Comparison of ENCODE assay signal across 13 cellular contexts in genomic region chr10:58756126-58756525, GRCh38.
DNase-seq lines count a peak whose midpoint lies in the region; ATAC-seq, FAIRE-seq and TF ChIP-seq lines count a peak whose summit lies in the region.
"Had no signal": no experiment of that assay in that cellular context is flagged by ENCODE, and none has a peak within 500 bp of the region (broad histone marks: within the 10 kb centered on the region; RNA-seq: fewer than 3 reads in every experiment).

No MANE protein-coding gene starts in this region.

- H3K27ac Mint-ChIP-seq in stimulated activated effector memory CD8-positive, alpha-beta T cell treated with anti-CD3 and anti-CD28 coated beads, Interleukin-12 subunit alpha, Interleukin-12 subunit beta, amount 100 ng/mL, for 72 hours = no peak overlapping the region
- H3K27ac Mint-ChIP-seq: activated CD4-positive, alpha-beta memory T cell treated with anti-CD3 and anti-CD28 coated beads for 36 hours had no signal

- H3K27me3 ChIP-seq in ascending aorta = no peaks in the 10 kb centered on the region
- H3K27me3 ChIP-seq: spleen, thyroid gland had no signal

- FAIRE-seq in kidney (lab: Jason Lieb, UNC) = no peak

- H3K4me3 Mint-ChIP-seq in stimulated activated effector memory CD8-positive, alpha-beta T cell treated with anti-CD3 and anti-CD28 coated beads, Interleukin-12 subunit alpha, Interleukin-12 subunit beta, amount 100 ng/mL, for 72 hours = peak overlapping the region; percentile 7
- H3K4me3 Mint-ChIP-seq: activated CD4-positive, alpha-beta memory T cell treated with anti-CD3 and anti-CD28 coated beads for 36 hours had no signal

- peaks cover 6% of the 10 kb centered on the region for H3K4me1 Mint-ChIP-seq in stimulated activated effector memory CD8-positive, alpha-beta T cell treated with anti-CD3 and anti-CD28 coated beads, Interleukin-12 subunit alpha, Interleukin-12 subunit beta, amount 100 ng/mL, for 72 hours

- ATAC-seq in GM18868 (IDR thresholded peaks at IDR 0.05; ENCODE audit: unreplicated experiment) (peak; percentile 8), HG03460 (IDR thresholded peaks at IDR 0.05; ENCODE audit: unreplicated experiment) (no peak), GM18909 (IDR thresholded peaks at IDR 0.05; ENCODE audit: poor library complexity, unreplicated experiment) (no peak)
- ATAC-seq in stimulated activated effector memory CD8-positive, alpha-beta T cell treated with anti-CD3 and anti-CD28 coated beads, Interleukin-12 subunit alpha, Interleukin-12 subunit beta, amount 100 ng/mL, for 72 hours = no peak

- H3K9me3 ChIP-seq in ascending aorta (no peaks in the 10 kb centered on the region), kidney (ENCODE audit: control insufficient read depth in 1 of 2, low read length in 2 of 2) (no peaks in the 10 kb centered on the region)
- H3K9me3 ChIP-seq: spleen, thyroid gland had no signal

- TF ChIP-seq CTCF in ascending aorta (IDR thresholded peaks at IDR 0.05) (no peak), kidney (IDR thresholded peaks at IDR 0.05; ENCODE audit: borderline replicate concordance, extremely low read depth, insufficient read depth) (no peak)

- H3K36me3 Mint-ChIP-seq in stimulated activated effector memory CD8-positive, alpha-beta T cell treated with anti-CD3 and anti-CD28 coated beads, Interleukin-12 subunit alpha, Interleukin-12 subunit beta, amount 100 ng/mL, for 72 hours = no peaks in the 10 kb centered on the region
- H3K36me3 Mint-ChIP-seq: activated CD4-positive, alpha-beta memory T cell treated with anti-CD3 and anti-CD28 coated beads for 36 hours had no signal

- no peak for DNase-seq in ascending aorta (ENCODE audit: low spot score in 2 of 2)
- DNase-seq in kidney = no peak
- no peak for DNase-seq in stimulated activated effector memory CD8-positive, alpha-beta T cell treated with anti-CD3 and anti-CD28 coated beads, Interleukin-12 subunit alpha, Interleukin-12 subunit beta, amount 100 ng/mL, for 72 hours (ENCODE audit: low spot score in 2 of 2)
- no peak for DNase-seq in NCI-H524 treated with DMSO at 0.1 percent for 48 hours (lab: John Stamatoyannopoulos, UW)
- DNase-seq in SKM-1 (lab: John Stamatoyannopoulos, UW; ENCODE audit: unreplicated experiment) = no peak
- DNase-seq: activated CD4-positive, alpha-beta memory T cell treated with anti-CD3 and anti-CD28 coated beads for 36 hours; anterior cingulate cortex; MV-4-11; spleen; thyroid gland had no signal

- H3K4me1 ChIP-seq in ascending aorta (peaks cover 0 to 22% of the 10 kb centered on the region in 2 donors), kidney (ENCODE audit: control insufficient read depth in 1 of 2, insufficient read depth in 1 of 2, low read depth in 1 of 2, low read length in 2 of 2) (peaks cover 18 to 57% of the 10 kb centered on the region in 2 donors)
- H3K4me1 ChIP-seq: spleen, thyroid gland had no signal

- no peaks in the 10 kb centered on the region for H3K9me3 Mint-ChIP-seq in stimulated activated effector memory CD8-positive, alpha-beta T cell treated with anti-CD3 and anti-CD28 coated beads, Interleukin-12 subunit alpha, Interleukin-12 subunit beta, amount 100 ng/mL, for 72 hours
- H3K9me3 Mint-ChIP-seq: activated CD4-positive, alpha-beta memory T cell treated with anti-CD3 and anti-CD28 coated beads for 36 hours had no signal

- H3K36me3 ChIP-seq in ascending aorta (no peaks in the 10 kb centered on the region), kidney (ENCODE audit: control insufficient read depth in 1 of 2, insufficient read depth in 2 of 2, low read length in 2 of 2) (no peaks in the 10 kb centered on the region)
- H3K36me3 ChIP-seq: spleen, thyroid gland had no signal

- peak overlapping the region; percentile 67 to 78 for H3K27ac ChIP-seq in ascending aorta
- H3K27ac ChIP-seq in kidney (ENCODE audit: low read depth in 2 of 2, low read length in 2 of 2) = peak overlapping the region; percentile 51 to 62

- peak overlapping the region; percentile 41 to 51 for H3K4me3 ChIP-seq in ascending aorta
- peak overlapping the region; percentile 39 to 52 for H3K4me3 ChIP-seq in kidney (ENCODE audit: low read length in 2 of 2)
- H3K4me3 ChIP-seq: spleen, thyroid gland had no signal

- intact Hi-C loops in ascending aorta (cut with DNase I) (no loop called here), kidney (cut with DNase I) (no loop called here)

- H3K9ac ChIP-seq in kidney (ENCODE audit: low read length in 2 of 2) = peak overlapping the region in 1 of 2 donors; percentile 62
